Comparison of ENCODE assay signal across 1 cellular context in the genomic region with DNA sequence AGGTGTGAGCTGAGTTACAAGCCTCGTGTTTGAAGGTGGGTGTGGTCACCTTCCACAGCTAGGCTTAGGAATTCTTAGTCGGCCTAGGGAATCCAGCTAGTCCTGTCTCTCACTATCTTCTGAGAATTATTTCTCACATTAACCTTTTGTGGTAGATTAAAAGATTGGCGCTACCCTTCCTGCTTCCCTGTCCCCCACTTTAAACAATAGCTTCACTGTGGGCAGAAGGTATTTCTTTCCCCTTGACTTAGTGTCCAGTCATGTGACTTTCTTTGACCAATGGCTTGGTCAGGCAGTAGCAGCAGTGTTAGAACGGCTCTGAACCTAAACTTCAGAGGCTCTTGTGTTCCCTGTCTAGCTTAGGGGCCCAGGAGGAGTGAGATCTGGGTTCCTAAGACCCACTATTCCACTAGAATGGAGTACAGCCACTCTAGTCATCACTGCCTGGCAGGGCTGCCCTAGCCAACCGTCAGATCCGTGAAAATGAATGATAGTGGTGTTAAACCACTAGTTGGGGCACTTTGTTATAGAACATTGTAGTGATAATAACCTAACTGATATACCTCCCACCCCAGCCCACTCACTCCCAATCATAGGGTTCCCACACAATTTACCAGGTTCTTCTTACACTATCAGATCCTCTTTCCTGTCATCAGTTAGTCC.
A peak's percentile ranks its signal among the peaks of the same experiment; 100 is the strongest.
TF ChIP-seq lines count a peak whose summit lies in the region.

No MANE protein-coding gene starts in this region.

TF ChIP-seq in GM12878, 131 proteins besides CTCF, POLR2A, EP300 and RAD21:
- TF ChIP-seq USF1 (IDR thresholded peaks at IDR 0.05; ENCODE audit: borderline replicate concordance, extremely low read length, insufficient read depth, low read depth, low read length) (peak; percentile 15), SRF (IDR thresholded peaks at IDR 0.05; ENCODE audit: low read depth in 2 of 2, low read length in 2 of 2) (no peak), IKZF1 (conservative IDR thresholded peaks at IDR 0.05) (peak; percentile 28; the same call in 1 of the 2 replicates), USF2 (IDR thresholded peaks at IDR 0.05; ENCODE audit: borderline replicate concordance, low read depth, low read length) (no peak), SMAD1 (IDR thresholded peaks at IDR 0.05; ENCODE audit: low read depth, partially characterized antibody) (no peak), TARDBP (IDR thresholded peaks at IDR 0.05; ENCODE audit: borderline replicate concordance) (no peak), ASH2L (IDR thresholded peaks at IDR 0.05; ENCODE audit: borderline replicate concordance, low read depth) (no peak), IKZF2 (IDR thresholded peaks at IDR 0.05) (peak in 1 of 2 experiments; percentile 62; a peak in 1 of 4 replicates), EZH2 (IDR thresholded peaks at IDR 0.05; ENCODE audit: borderline replicate concordance, control insufficient read depth, low read depth, low read length) (no peak), RAD51 (IDR thresholded peaks at IDR 0.05) (peak; percentile 66)
- TF ChIP-seq, protein P1, sequence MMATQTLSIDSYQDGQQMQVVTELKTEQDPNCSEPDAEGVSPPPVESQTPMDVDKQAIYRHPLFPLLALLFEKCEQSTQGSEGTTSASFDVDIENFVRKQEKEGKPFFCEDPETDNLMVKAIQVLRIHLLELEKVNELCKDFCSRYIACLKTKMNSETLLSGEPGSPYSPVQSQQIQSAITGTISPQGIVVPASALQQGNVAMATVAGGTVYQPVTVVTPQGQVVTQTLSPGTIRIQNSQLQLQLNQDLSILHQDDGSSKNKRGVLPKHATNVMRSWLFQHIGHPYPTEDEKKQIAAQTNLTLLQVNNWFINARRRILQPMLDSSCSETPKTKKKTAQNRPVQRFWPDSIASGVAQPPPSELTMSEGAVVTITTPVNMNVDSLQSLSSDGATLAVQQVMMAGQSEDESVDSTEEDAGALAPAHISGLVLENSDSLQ (IDR thresholded peaks at IDR 0.05): no peak
